30 cellular contexts compared by ENCODE assay signal in genomic region chr5:166991586-166991985, GRCh38. TPM values are rescaled to one million over a fixed set of nuclear protein-coding genes. Genes with fewer than 3 reads are reported as not detected.
"Had no signal": no experiment of that assay in that cellular context is flagged by ENCODE, and none has a peak within 500 bp of the region (broad histone marks: within the 10 kb centered on the region; RNA-seq: fewer than 3 reads in every experiment).

No MANE protein-coding gene starts in this region.

- DNase-seq: activated CD4-positive, alpha-beta memory T cell treated with anti-CD3 and anti-CD28 coated beads for 36 hours; activated CD4-positive, alpha-beta T cell treated with anti-CD3 and anti-CD28 coated beads for 36 hours; activated CD4-positive, alpha-beta T cell treated with anti-CD3 and anti-CD28 coated beads, Interleukin-2, amount 10 ng/mL, durations not matched to agents 24 days and 14 days; activated CD4-positive, CD25-positive, alpha-beta regulatory T cell; activated CD4-positive, CD25-positive, alpha-beta regulatory T cell treated with anti-CD3 and anti-CD28 coated beads, Interleukin-2, amount 50 U/mL, for 72 hours; activated CD8-positive, alpha-beta memory T cell treated with anti-CD3 and anti-CD28 coated beads, Interleukin-2, amount 10 ng/mL, durations not matched to agents 7 days and 5 days; activated CD8-positive, alpha-beta memory T cell treated with anti-CD3 and anti-CD28 coated beads, Interleukin-2, amount 50 U/mL, for 4 hours; activated CD8-positive, alpha-beta T cell treated with anti-CD3 and anti-CD28 coated beads, Interleukin-2, amount 10 ng/mL, durations not matched to agents 7 days and 5 days; activated effector memory CD4-positive, alpha-beta T cell treated with anti-CD3 and anti-CD28 coated beads, Interleukin-2, amount 50 U/mL, for 16 hours; activated naive CD4-positive, alpha-beta T cell treated with anti-CD3 and anti-CD28 coated beads for 36 hours; activated naive CD8-positive, alpha-beta T cell treated with anti-CD3 and anti-CD28 coated beads for 36 hours; activated naive CD8-positive, alpha-beta T cell treated with anti-CD3 and anti-CD28 coated beads, Interleukin-2, amount 50 U/mL, for 24 hours; activated T-cell treated with anti-CD3 and anti-CD28 coated beads, Interleukin-2, amount 50 U/mL, for 1 hour; activated T-cell treated with anti-CD3 and anti-CD28 coated beads, Interleukin-2, amount 50 U/mL, for 48 hours; adrenal gland; amygdala; aorta; body of pancreas; caudate nucleus; cortex of kidney; effector CD8-positive, alpha-beta T cell; esophagus squamous epithelium; heart right ventricle; T-helper 2 cell had no signal

- H3K9me3 Mint-ChIP-seq: activated CD4-positive, alpha-beta T cell treated with anti-CD3 and anti-CD28 coated beads, Interleukin-2, amount 10 ng/mL, durations not matched to agents 24 days and 14 days; activated naive CD4-positive, alpha-beta T cell treated with anti-CD3 and anti-CD28 coated beads for 36 hours; activated naive CD4-positive, alpha-beta T cell treated with anti-CD3 and anti-CD28 coated beads, Interleukin-2, amount 50 U/mL, for 24 hours; activated naive CD8-positive, alpha-beta T cell treated with anti-CD3 and anti-CD28 coated beads for 36 hours; activated naive CD8-positive, alpha-beta T cell treated with anti-CD3 and anti-CD28 coated beads, Interleukin-2, amount 50 U/mL, for 24 hours had no signal

- H3K36me3 Mint-ChIP-seq: activated CD4-positive, alpha-beta memory T cell treated with anti-CD3 and anti-CD28 coated beads for 36 hours; activated CD8-positive, alpha-beta memory T cell treated with anti-CD3 and anti-CD28 coated beads, Interleukin-2, amount 10 ng/mL, durations not matched to agents 7 days and 5 days; activated naive CD4-positive, alpha-beta T cell treated with anti-CD3 and anti-CD28 coated beads, Interleukin-2, amount 50 U/mL, for 24 hours; activated naive CD8-positive, alpha-beta T cell treated with anti-CD3 and anti-CD28 coated beads for 36 hours had no signal

- H3K27me3 Mint-ChIP-seq: activated CD4-positive, alpha-beta memory T cell treated with anti-CD3 and anti-CD28 coated beads for 36 hours; activated CD4-positive, alpha-beta T cell treated with anti-CD3 and anti-CD28 coated beads for 36 hours; activated CD4-positive, alpha-beta T cell treated with anti-CD3 and anti-CD28 coated beads, Interleukin-2, amount 10 ng/mL, durations not matched to agents 24 days and 14 days; activated CD8-positive, alpha-beta memory T cell treated with anti-CD3 and anti-CD28 coated beads, Interleukin-2, amount 10 ng/mL, durations not matched to agents 7 days and 5 days; activated naive CD8-positive, alpha-beta T cell treated with anti-CD3 and anti-CD28 coated beads for 36 hours; activated naive CD8-positive, alpha-beta T cell treated with anti-CD3 and anti-CD28 coated beads, Interleukin-2, amount 50 U/mL, for 24 hours had no signal

- H3K4me3 Mint-ChIP-seq: activated CD4-positive, alpha-beta memory T cell treated with anti-CD3 and anti-CD28 coated beads for 36 hours; activated CD4-positive, alpha-beta T cell treated with anti-CD3 and anti-CD28 coated beads for 36 hours; activated CD4-positive, alpha-beta T cell treated with anti-CD3 and anti-CD28 coated beads, Interleukin-2, amount 10 ng/mL, durations not matched to agents 24 days and 14 days; activated CD8-positive, alpha-beta memory T cell treated with anti-CD3 and anti-CD28 coated beads, Interleukin-2, amount 10 ng/mL, durations not matched to agents 7 days and 5 days; activated CD8-positive, alpha-beta T cell treated with anti-CD3 and anti-CD28 coated beads, Interleukin-2, amount 10 ng/mL, durations not matched to agents 7 days and 5 days; activated naive CD4-positive, alpha-beta T cell treated with anti-CD3 and anti-CD28 coated beads for 36 hours; activated naive CD4-positive, alpha-beta T cell treated with anti-CD3 and anti-CD28 coated beads, Interleukin-2, amount 50 U/mL, for 24 hours; activated naive CD8-positive, alpha-beta T cell treated with anti-CD3 and anti-CD28 coated beads for 36 hours; activated naive CD8-positive, alpha-beta T cell treated with anti-CD3 and anti-CD28 coated beads, Interleukin-2, amount 50 U/mL, for 24 hours; activated T-helper 1 cell treated with anti-CD3 and anti-CD28 coated beads, Interleukin-12 subunit alpha, Interleukin-12 subunit beta, Interleukin-2, Interleukin-4 antibody, amounts not matched to agents 30 ng/mL and 10 ng/mL and 1 ng/mL, durations not matched to agents 14 hours and 24 hours and 36 hours had no signal

- H3K27ac ChIP-seq: adrenal gland, body of pancreas, epithelial cell of prostate, esophagus squamous epithelium, heart right ventricle had no signal

- H3K27ac Mint-ChIP-seq: activated CD4-positive, alpha-beta memory T cell treated with anti-CD3 and anti-CD28 coated beads for 36 hours; activated CD4-positive, alpha-beta T cell treated with anti-CD3 and anti-CD28 coated beads for 36 hours; activated CD4-positive, alpha-beta T cell treated with anti-CD3 and anti-CD28 coated beads, Interleukin-2, amount 10 ng/mL, durations not matched to agents 24 days and 14 days; activated CD8-positive, alpha-beta memory T cell treated with anti-CD3 and anti-CD28 coated beads, Interleukin-2, amount 10 ng/mL, durations not matched to agents 7 days and 5 days; activated CD8-positive, alpha-beta T cell treated with anti-CD3 and anti-CD28 coated beads, Interleukin-2, amount 10 ng/mL, durations not matched to agents 7 days and 5 days; activated naive CD4-positive, alpha-beta T cell treated with anti-CD3 and anti-CD28 coated beads for 36 hours; activated naive CD4-positive, alpha-beta T cell treated with anti-CD3 and anti-CD28 coated beads, Interleukin-2, amount 50 U/mL, for 24 hours; activated naive CD8-positive, alpha-beta T cell treated with anti-CD3 and anti-CD28 coated beads for 36 hours; activated naive CD8-positive, alpha-beta T cell treated with anti-CD3 and anti-CD28 coated beads, Interleukin-2, amount 50 U/mL, for 24 hours; activated T-helper 1 cell treated with anti-CD3 and anti-CD28 coated beads, Interleukin-12 subunit alpha, Interleukin-12 subunit beta, Interleukin-2, Interleukin-4 antibody, amounts not matched to agents 30 ng/mL and 10 ng/mL and 1 ng/mL, durations not matched to agents 14 hours and 24 hours and 36 hours; activated T-helper 2 cell treated with anti-CD3 and anti-CD28 coated beads, Interferon-gamma antibody, Interleukin-2, Interleukin-4, amounts not matched to agents 10 μg/mL and 5 μg/mL and 100 μg/mL, durations not matched to agents 14 hours and 24 hours and 36 hours had no signal

- H3K4me1 Mint-ChIP-seq: activated CD4-positive, alpha-beta T cell treated with anti-CD3 and anti-CD28 coated beads for 36 hours; activated CD4-positive, alpha-beta T cell treated with anti-CD3 and anti-CD28 coated beads, Interleukin-2, amount 10 ng/mL, durations not matched to agents 24 days and 14 days; activated CD8-positive, alpha-beta memory T cell treated with anti-CD3 and anti-CD28 coated beads, Interleukin-2, amount 10 ng/mL, durations not matched to agents 7 days and 5 days; activated naive CD4-positive, alpha-beta T cell treated with anti-CD3 and anti-CD28 coated beads, Interleukin-2, amount 50 U/mL, for 24 hours; activated naive CD8-positive, alpha-beta T cell treated with anti-CD3 and anti-CD28 coated beads for 36 hours; activated naive CD8-positive, alpha-beta T cell treated with anti-CD3 and anti-CD28 coated beads, Interleukin-2, amount 50 U/mL, for 24 hours had no signal

RNA-seq across cellular contexts. Expression of gene TENM2, which starts 12.8 kb away (rescaled TPM):
- total RNA-seq: activated CD4-positive, alpha-beta memory T cell treated with anti-CD3 and anti-CD28 coated beads for 36 hours; activated CD4-positive, alpha-beta T cell treated with anti-CD3 and anti-CD28 coated beads, Interleukin-2, amount 10 ng/mL, durations not matched to agents 24 days and 14 days; activated CD8-positive, alpha-beta memory T cell treated with anti-CD3 and anti-CD28 coated beads, Interleukin-2, amount 10 ng/mL, durations not matched to agents 7 days and 5 days; activated CD8-positive, alpha-beta T cell treated with anti-CD3 and anti-CD28 coated beads, Interleukin-2, amount 10 ng/mL, durations not matched to agents 7 days and 5 days; activated naive CD4-positive, alpha-beta T cell treated with anti-CD3 and anti-CD28 coated beads for 36 hours; activated T-helper 1 cell treated with anti-CD3 and anti-CD28 coated beads, Interleukin-12 subunit alpha, Interleukin-12 subunit beta, Interleukin-2, Interleukin-4 antibody, amounts not matched to agents 30 ng/mL and 10 ng/mL and 1 ng/mL, durations not matched to agents 14 hours and 24 hours and 36 hours; activated T-helper 2 cell treated with anti-CD3 and anti-CD28 coated beads, Interferon-gamma antibody, Interleukin-2, Interleukin-4, amounts not matched to agents 10 μg/mL and 5 μg/mL and 100 μg/mL, durations not matched to agents 14 hours and 24 hours and 36 hours; endothelial cell of umbilical vein; T-helper 1 cell treated with Interleukin-12 subunit alpha and Interleukin-12 subunit beta and Interleukin-4 antibody, amounts not matched to agents 30 ng/mL and 1 ng/mL, for 36 hours had no signal
